ENCODE assay signal across 19 cellular contexts in the genomic region with DNA sequence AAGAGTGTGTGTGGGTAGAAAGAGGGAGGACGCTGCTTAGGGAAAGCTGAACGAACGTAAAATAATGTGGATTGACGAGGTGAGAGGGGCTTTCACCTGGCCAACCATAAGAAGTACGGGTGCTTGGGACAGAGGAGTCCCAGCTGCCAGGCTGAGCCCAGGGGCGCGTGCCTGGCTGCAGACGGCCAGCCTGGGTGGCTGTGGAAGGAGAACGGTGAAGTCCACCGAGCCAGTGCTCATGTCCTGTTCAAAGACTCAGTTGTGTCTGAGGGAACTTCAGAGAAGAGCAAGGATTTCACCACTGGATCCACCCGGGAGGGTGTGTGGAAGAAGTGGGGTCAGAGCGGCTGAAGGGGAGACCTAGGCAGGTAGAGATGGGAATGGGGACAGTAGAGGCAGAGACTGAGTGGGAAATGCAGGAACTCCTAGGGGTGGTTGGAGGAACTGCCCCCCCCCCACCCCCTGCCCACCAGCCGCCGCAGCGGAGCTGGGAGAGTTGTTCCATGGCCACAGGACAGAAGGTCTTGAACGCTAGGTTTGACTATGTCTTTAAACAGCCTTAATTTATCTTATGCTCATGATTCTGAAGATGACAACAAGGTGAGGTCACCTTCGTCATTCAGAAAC.
DNase-seq lines count a peak whose midpoint lies in the region; ATAC-seq and TF ChIP-seq lines count a peak whose summit lies in the region.
"Had no signal": no experiment of that assay in that cellular context is flagged by ENCODE, and none has a peak within 500 bp of the region (broad histone marks: within the 10 kb centered on the region; RNA-seq: fewer than 3 reads in every experiment).

No MANE protein-coding gene starts in this region.

- no peaks in the 10 kb centered on the region for H3K36me3 Mint-ChIP-seq in T-helper 2 cell treated with Interferon-gamma antibody and Interleukin-4, amounts not matched to agents 5 μg/mL and 100 μg/mL, for 36 hours (ENCODE audit: low read depth)
- H3K36me3 Mint-ChIP-seq in activated CD8-positive, alpha-beta T cell treated with anti-CD3 and anti-CD28 coated beads for 36 hours (ENCODE audit: low read depth) = no peaks in the 10 kb centered on the region
- H3K36me3 Mint-ChIP-seq: CD8-positive, alpha-beta T cell had no signal

- peak; percentile 10 for TF ChIP-seq CTCF in activated CD8-positive, alpha-beta T cell treated with anti-CD3 and anti-CD28 coated beads for 36 hours (IDR thresholded peaks at IDR 0.05)

- peaks cover 21% of the 10 kb centered on the region for H3K4me1 Mint-ChIP-seq in T-helper 2 cell treated with Interferon-gamma antibody and Interleukin-4, amounts not matched to agents 5 μg/mL and 100 μg/mL, for 36 hours (ENCODE audit: low read depth)
- H3K4me1 Mint-ChIP-seq in activated CD8-positive, alpha-beta T cell treated with anti-CD3 and anti-CD28 coated beads for 36 hours (ENCODE audit: low read depth) = peaks cover 13% of the 10 kb centered on the region
- H3K4me1 Mint-ChIP-seq: B cell had no signal

- intact Hi-C loops in activated CD8-positive, alpha-beta T cell treated with anti-CD3 and anti-CD28 coated beads for 36 hours (cut with micrococcal nuclease) = no loop called here

- H3K79me2 ChIP-seq in mesendoderm (ENCODE audit: control insufficient read depth, insufficient read depth, low read length) = no peaks in the 10 kb centered on the region

- WGBS in mesendoderm (ENCODE audit: extremely low coverage, insufficient coverage, low lambda C conversion rate) = no CpG with 5 or more reads among the region's 17 CpGs

- no peak overlapping the region for H4K8ac ChIP-seq in mesendoderm (ENCODE audit: low read depth, low read length)

- H3K23ac ChIP-seq in mesendoderm (ENCODE audit: low read length) = no peak overlapping the region

- ATAC-seq in activated CD8-positive, alpha-beta T cell treated with anti-CD3 and anti-CD28 coated beads for 36 hours = no peak
- ATAC-seq in HG03139 (IDR thresholded peaks at IDR 0.05; ENCODE audit: unreplicated experiment) = no peak

- H4K20me1 ChIP-seq in BLaER1 = no peaks in the 10 kb centered on the region

- no peak overlapping the region for H2AK5ac ChIP-seq in mesendoderm (ENCODE audit: low read length)

- H3K36me3 ChIP-seq in BLaER1 = no peaks in the 10 kb centered on the region
- H3K36me3 ChIP-seq in mesendoderm (ENCODE audit: control insufficient read depth, insufficient read depth, low read length) = no peaks in the 10 kb centered on the region

- H2BK15ac ChIP-seq in mesendoderm (replicated peaks; ENCODE audit: low read depth) = no peak overlapping the region

- H4K5ac ChIP-seq in mesendoderm (ENCODE audit: low read length) = no peak overlapping the region

- H3K79me1 ChIP-seq in mesendoderm (ENCODE audit: low read length) = no peaks in the 10 kb centered on the region

- no peaks in the 10 kb centered on the region for H3K9me3 Mint-ChIP-seq in T-helper 2 cell treated with Interferon-gamma antibody and Interleukin-4, amounts not matched to agents 5 μg/mL and 100 μg/mL, for 36 hours
- no peaks in the 10 kb centered on the region for H3K9me3 Mint-ChIP-seq in activated CD8-positive, alpha-beta T cell treated with anti-CD3 and anti-CD28 coated beads for 36 hours
- H3K9me3 Mint-ChIP-seq: CD8-positive, alpha-beta T cell had no signal

- H3K27me3 Mint-ChIP-seq in T-helper 2 cell treated with Interferon-gamma antibody and Interleukin-4, amounts not matched to agents 5 μg/mL and 100 μg/mL, for 36 hours (ENCODE audit: low read depth) = peaks cover 51% of the 10 kb centered on the region
- peaks cover 15% of the 10 kb centered on the region for H3K27me3 Mint-ChIP-seq in activated CD8-positive, alpha-beta T cell treated with anti-CD3 and anti-CD28 coated beads for 36 hours

- H2BK120ac ChIP-seq in mesendoderm (ENCODE audit: low read depth, low read length) = no peak overlapping the region

- peak overlapping the region; percentile 76 for H3K4me3 Mint-ChIP-seq in T-helper 2 cell treated with Interferon-gamma antibody and Interleukin-4, amounts not matched to agents 5 μg/mL and 100 μg/mL, for 36 hours
- H3K4me3 Mint-ChIP-seq in activated CD8-positive, alpha-beta T cell treated with anti-CD3 and anti-CD28 coated beads for 36 hours = no peak overlapping the region
- H3K4me3 Mint-ChIP-seq: B cell; CD8-positive, alpha-beta T cell had no signal

- CTCF ChIA-PET in activated CD8-positive, alpha-beta T cell treated with anti-CD3 and anti-CD28 coated beads for 36 hours (lab: Charles Lee) = interaction anchor here (1.1 to 2.1 kb wide), 5 partner anchors 14 to 40 kb away, joined by 3 to 7 read pairs (median 5); no protein-coding TSS in a partner anchor

- H3K27me3 ChIP-seq in BLaER1 (no peaks in the 10 kb centered on the region), mesendoderm (ENCODE audit: insufficient read depth, low read length, poor library complexity) (no peaks in the 10 kb centered on the region)

- H2BK5ac ChIP-seq in mesendoderm (ENCODE audit: low read length) = no peak overlapping the region

- H3K56ac ChIP-seq in mesendoderm (ENCODE audit: low read length) = peak overlapping the region; percentile 30

- H3K4me3 ChIP-seq in BLaER1 (no peak overlapping the region), mesendoderm (ENCODE audit: low read length) (no peak overlapping the region)
- H3K4me3 ChIP-seq: GM12878 had no signal

- peak overlapping the region; percentile 79 for H3K27ac Mint-ChIP-seq in T-helper 2 cell treated with Interferon-gamma antibody and Interleukin-4, amounts not matched to agents 5 μg/mL and 100 μg/mL, for 36 hours
- H3K27ac Mint-ChIP-seq in activated CD8-positive, alpha-beta T cell treated with anti-CD3 and anti-CD28 coated beads for 36 hours = no peak overlapping the region
- H3K27ac Mint-ChIP-seq: B cell; CD8-positive, alpha-beta T cell had no signal

- H3K4ac ChIP-seq in mesendoderm (ENCODE audit: low read depth, low read length) = no peak overlapping the region

- no peaks in the 10 kb centered on the region for H3K9me3 ChIP-seq in BLaER1

- H3K27ac ChIP-seq in BLaER1 = no peak overlapping the region
- no peak overlapping the region for H3K27ac ChIP-seq in mesendoderm (ENCODE audit: low read depth, low read length)
- H3K27ac ChIP-seq: 22Rv1 had no signal

- H3K4me2 ChIP-seq in BLaER1 (peak overlapping the region; percentile 64), mesendoderm (ENCODE audit: low read length) (no peak overlapping the region)

- H3K9ac ChIP-seq in BLaER1 = no peak overlapping the region
- no peak overlapping the region for H3K9ac ChIP-seq in mesendoderm (ENCODE audit: low read length)

- peaks cover 22% of the 10 kb centered on the region for H3K4me1 ChIP-seq in BLaER1
- H3K4me1 ChIP-seq in mesendoderm (ENCODE audit: control insufficient read depth, low read depth, low read length) = peaks cover 2% of the 10 kb centered on the region

- H3K18ac ChIP-seq in mesendoderm (ENCODE audit: low read length) = no peak overlapping the region

- POLR2A ChIA-PET in activated CD8-positive, alpha-beta T cell treated with anti-CD3 and anti-CD28 coated beads for 36 hours (lab: Charles Lee) = no interaction called here

- DNase-seq in T-helper 2 cell treated with Interferon-gamma antibody and Interleukin-4, amounts not matched to agents 5 μg/mL and 100 μg/mL, for 36 hours (ENCODE audit: low spot score) = no peak
- DNase-seq in T-helper 2 cell (no peak), mesendoderm (no peak), HT-29 (ENCODE audit: low spot score) (no peak)
- DNase-seq in activated CD8-positive, alpha-beta T cell treated with anti-CD3 and anti-CD28 coated beads for 36 hours = no peak
- DNase-seq in stimulated activated naive CD4-positive, alpha-beta T cell (lab: John Stamatoyannopoulos, UW) = no peak
- DNase-seq: DMS79; NCI-H1436; NCI-H2029; NCI-H2171; NCI-H446 treated with DMSO at 0.1 percent for 48 hours; NK-92 treated with Interleukin-12 subunit alpha and Interleukin-12 subunit beta, amount 100 ng/mL, for 24 hours; SHP77 had no signal
